ENCODE assay signal across 16 cellular contexts in genomic region chr13:98251708-98252107, GRCh38.
DNase-seq lines count a peak whose midpoint lies in the region; ATAC-seq and TF ChIP-seq lines count a peak whose summit lies in the region.
"Had no signal": no experiment of that assay in that cellular context is flagged by ENCODE, and none has a peak within 500 bp of the region (broad histone marks: within the 10 kb centered on the region; RNA-seq: fewer than 3 reads in every experiment).

No MANE protein-coding gene starts in this region.

- no peak overlapping the region for H3K23ac ChIP-seq in IMR-90 (ENCODE audit: low read depth, low read length)

- H3K4ac ChIP-seq in IMR-90 (ENCODE audit: low read depth, low read length) = no peak overlapping the region

- in situ Hi-C loops in IMR-90 (cut with MboI; ENCODE audit: low sequenced_read_pairs) = no loop called here

- H2AK9ac ChIP-seq in IMR-90 (replicated peaks; ENCODE audit: low read depth, low read length, poor library complexity) = no peak overlapping the region

- no peak overlapping the region for H4K5ac ChIP-seq in IMR-90 (ENCODE audit: low read depth, low read length)

- TF ChIP-seq CTCF in IMR-90 (conservative IDR thresholded peaks at IDR 0.05; ENCODE audit: low read depth, low read length) (no peak), osteocyte (IDR thresholded peaks at IDR 0.05) (no peak), GM10248 (IDR thresholded peaks at IDR 0.05; ENCODE audit: control extremely low read depth, extremely low read depth, low read depth, missing control alignments) (no peak)

- H3K4me3 Mint-ChIP-seq in osteocyte (ENCODE audit: unreplicated experiment) = no peak overlapping the region
- H3K4me3 Mint-ChIP-seq: B cell; CD8-positive, alpha-beta T cell; GM23338 had no signal

- TF ChIP-seq RAD21 in IMR-90 (IDR thresholded peaks at IDR 0.05; ENCODE audit: low read length) = no peak

- H2BK5ac ChIP-seq in IMR-90 (ENCODE audit: low read depth, low read length, poor library complexity, severe bottlenecking) = no peak overlapping the region

- no peak overlapping the region for H3K4me2 ChIP-seq in IMR-90 (ENCODE audit: low read depth, low read length)
- H3K4me2 ChIP-seq: GM23338 had no signal

- H3K9me1 ChIP-seq in IMR-90 (ENCODE audit: insufficient read depth, low read length) = peaks cover 36% of the 10 kb centered on the region

- no TSS peak for BruUV-seq in IMR-90 (replicated peaks; lab: Mats Ljungman, UMichigan)

- H2AK5ac ChIP-seq in IMR-90 (ENCODE audit: low read depth, low read length) = no peak overlapping the region

- H3K4me1 Mint-ChIP-seq in osteocyte (ENCODE audit: unreplicated experiment) = peaks cover 59% of the 10 kb centered on the region
- H3K4me1 Mint-ChIP-seq: B cell had no signal

- H3K9ac ChIP-seq in IMR-90 (ENCODE audit: low read depth, low read length) = no peak overlapping the region

- no peak overlapping the region for H2AFZ ChIP-seq in IMR-90 (replicated peaks; ENCODE audit: low read length, poor library complexity)
- H2AFZ ChIP-seq: GM23338 had no signal

- WGBS in IMR-90 (ENCODE audit: extremely low coverage in 2 of 2, insufficient read length in 1 of 2), 2 experiments = no CpG with 5 or more reads among the region's 7 CpGs

- H3K9me3 Mint-ChIP-seq in osteocyte (ENCODE audit: unreplicated experiment) = peaks cover 3% of the 10 kb centered on the region
- H3K9me3 Mint-ChIP-seq: CD8-positive, alpha-beta T cell; GM23338 had no signal

- H2BK20ac ChIP-seq in IMR-90 (ENCODE audit: low read depth, low read length) = no peak overlapping the region

- intact Hi-C loops in IMR-90 (cut with micrococcal nuclease) = loop anchor here (10.0 kb wide), 1 partner anchor 107 kb away; the partner anchor contains the start of gene FARP1

- peaks cover 14% of the 10 kb centered on the region for H3K36me3 Mint-ChIP-seq in osteocyte (ENCODE audit: unreplicated experiment)
- H3K36me3 Mint-ChIP-seq: CD8-positive, alpha-beta T cell had no signal

- H3K36me3 ChIP-seq in IMR-90 (ENCODE audit: control insufficient read depth, insufficient read depth, low read length) = peaks cover 4% of the 10 kb centered on the region; the same call in 1 of the 2 replicates

- no peak overlapping the region for H3K4me3 ChIP-seq in IMR-90 (ENCODE audit: insufficient read depth, low read depth, low read length)
- H3K4me3 ChIP-seq: BLaER1 treated with 17β-estradiol and CSF1 and Interleukin-3, amounts not matched to agents 10 nM and 100 nM; GM23338 had no signal

- H2BK120ac ChIP-seq in IMR-90 (ENCODE audit: low read depth, low read length) = no peak overlapping the region

- dilution Hi-C loops in IMR-90 (cut with HindIII; ENCODE audit: low sequenced_read_pairs, unreplicated experiment) = no loop called here

- ATAC-seq in IMR-90 (ENCODE audit: low read depth) = no peak
- ATAC-seq in left lobe of liver = peak; percentile 61
- ATAC-seq: CD8-positive, alpha-beta T cell; GM23338 had no signal

- H3K27me3 ChIP-seq in IMR-90 (ENCODE audit: control insufficient read depth, insufficient read depth, low read length) = no peaks in the 10 kb centered on the region
- H3K27me3 ChIP-seq: BLaER1 treated with 17β-estradiol and CSF1 and Interleukin-3, amounts not matched to agents 10 nM and 100 nM had no signal

- CTCF ChIA-PET in IMR-90 (lab: Yijun Ruan, JAX) (no interaction called here), GM10248 (lab: Yijun Ruan, JAX) (interaction anchor here (0.7 kb wide), 1 partner anchor 11 kb away, joined by 3 read pairs; no protein-coding TSS in a partner anchor)

- no peak overlapping the region for H3K14ac ChIP-seq in IMR-90 (replicated peaks; ENCODE audit: low read depth, low read length)

- H3K79me1 ChIP-seq in IMR-90 (ENCODE audit: low read depth in 1 of 2, low read length in 2 of 2) = peaks cover 42 to 82% of the 10 kb centered on the region in 2 experiments

- H4K8ac ChIP-seq in IMR-90 (ENCODE audit: low read depth in 2 of 2, low read length in 2 of 2) = no peak overlapping the region

- POLR2A ChIA-PET in IMR-90 (lab: Charles Lee; ENCODE audit: unreplicated experiment) = no interaction called here
- POLR2A ChIA-PET in GM10248 (lab: Yijun Ruan, JAX) = no interaction called here

- H3K18ac ChIP-seq in IMR-90 (ENCODE audit: low read depth, low read length) = no peak overlapping the region

- H3K27ac Mint-ChIP-seq in osteocyte (ENCODE audit: unreplicated experiment) = peak overlapping the region; percentile 87
- H3K27ac Mint-ChIP-seq: B cell; CD8-positive, alpha-beta T cell; GM23338 had no signal

- no peak overlapping the region for H4K91ac ChIP-seq in IMR-90 (ENCODE audit: insufficient read depth, low read depth, low read length)

- peaks cover 22% of the 10 kb centered on the region; the same call in 1 of the 2 replicates for H4K20me1 ChIP-seq in IMR-90 (ENCODE audit: insufficient read depth, low read length)

- peaks cover 17% of the 10 kb centered on the region for H3K4me1 ChIP-seq in IMR-90 (ENCODE audit: control insufficient read depth, insufficient read depth, low read length)

- no peak for DNase-seq in IMR-90
- DNase-seq in left lobe of liver (ENCODE audit: low spot score) = no peak
- no peak for DNase-seq in osteocyte (ENCODE audit: extremely low spot score, unreplicated experiment)
- no peak for DNase-seq in activated T-cell treated with anti-CD3 and anti-CD28 coated beads, Interleukin-2, amount 50 U/mL, for 48 hours
- no peak for DNase-seq in RKO (ENCODE audit: low spot score)
- no peak for DNase-seq in GM10248 (ENCODE audit: extremely low spot score)
- DNase-seq: CD8-positive, alpha-beta T cell; DMS 273 treated with DMSO at 0.1 percent for 48 hours; DMS53; DND-41; EL; HCEC 1CT; KBM-7 had no signal

- TF ChIP-seq POLR2A in IMR-90 (IDR thresholded peaks at IDR 0.05; ENCODE audit: low read depth, low read length) = no peak

- no peaks in the 10 kb centered on the region for H3K9me3 ChIP-seq in IMR-90 (ENCODE audit: control insufficient read depth, insufficient read depth, low read length)

- no peak overlapping the region for H3K27ac ChIP-seq in IMR-90 (ENCODE audit: insufficient read depth, low read length)

- no peak overlapping the region for H2BK15ac ChIP-seq in IMR-90 (ENCODE audit: low read depth, low read length)

- H3K56ac ChIP-seq in IMR-90 (ENCODE audit: extremely low read depth, insufficient read depth, low read length) = no peak overlapping the region

- H3K27me3 Mint-ChIP-seq in osteocyte (ENCODE audit: unreplicated experiment) = no peaks in the 10 kb centered on the region

TF ChIP-seq in IMR-90, 13 proteins besides CTCF, POLR2A, EP300 and RAD21:
- peak; percentile 81 for TF ChIP-seq CEBPB (IDR thresholded peaks at IDR 0.05; ENCODE audit: low read depth, low read length)
- no peak for TF ChIP-seq BHLHE40 (IDR thresholded peaks at IDR 0.05; ENCODE audit: low read depth, low read length)
